Comparison of ENCODE assay signal across 23 cellular contexts in the genomic region with DNA sequence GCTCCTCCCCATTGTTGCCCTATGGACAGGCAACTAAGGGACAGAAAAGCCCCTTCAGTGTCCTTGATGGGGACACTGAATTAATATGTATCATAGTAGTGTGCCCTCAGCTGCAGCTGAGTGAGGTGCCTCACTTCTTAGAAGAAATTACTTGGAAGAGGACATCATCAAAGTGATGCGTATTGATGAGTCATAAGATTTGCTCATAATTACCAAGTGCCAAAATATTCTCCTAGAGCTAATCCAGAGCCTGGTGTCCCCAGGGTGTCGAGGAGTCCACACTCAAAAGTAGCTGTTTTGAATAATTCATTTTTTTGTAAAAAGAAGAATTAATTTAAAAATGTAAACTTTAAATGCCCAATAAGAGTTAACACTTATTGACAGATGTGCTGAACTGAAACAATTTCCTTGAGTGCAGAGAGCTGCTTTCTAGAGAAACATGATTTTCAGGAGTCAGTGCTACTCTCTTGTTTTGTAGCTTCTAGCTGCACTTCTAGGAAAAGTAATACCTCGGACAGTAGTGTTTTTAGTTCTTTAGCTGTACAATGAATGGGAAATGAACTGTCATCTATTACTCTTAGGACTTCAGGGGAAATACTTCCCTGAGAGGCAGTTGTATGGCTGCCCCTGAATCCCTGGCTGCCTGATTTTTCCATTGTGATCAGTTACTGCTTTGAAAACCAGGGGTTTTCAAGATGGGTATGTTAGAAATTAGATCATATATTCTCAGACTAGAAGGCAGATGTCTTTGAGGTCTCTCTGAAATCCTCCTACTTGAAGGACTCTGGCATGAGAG.
DNase-seq lines count a peak whose midpoint lies in the region; FAIRE-seq and TF ChIP-seq lines count a peak whose summit lies in the region.
"Had no signal": no experiment of that assay in that cellular context is flagged by ENCODE, and none has a peak within 500 bp of the region (broad histone marks: within the 10 kb centered on the region; RNA-seq: fewer than 3 reads in every experiment).

No MANE protein-coding gene starts in this region.

- no peaks in the 10 kb centered on the region for H3K9me3 ChIP-seq in breast epithelium
- no peaks in the 10 kb centered on the region for H3K9me3 ChIP-seq in mammary epithelial cell (replicated peaks; ENCODE audit: insufficient read depth, low read length)
- no peaks in the 10 kb centered on the region for H3K9me3 ChIP-seq in esophagus squamous epithelium
- H3K9me3 ChIP-seq in HAP-1: no peaks in the 10 kb centered on the region
- H3K9me3 ChIP-seq: neutrophil, tibial artery had no signal

- no peaks in the 10 kb centered on the region for H4K20me1 ChIP-seq in mammary epithelial cell (ENCODE audit: insufficient read depth, low read length)

- CTCF ChIA-PET in MCF 10A (lab: Yijun Ruan, JAX) (interaction anchor here (0.5 to 1.7 kb wide), 8 partner anchors 16 to 650 kb away, joined by 3 to 4 read pairs (median 3); partner anchors contain the start of gene SEMA6D), mammary epithelial cell (lab: Charles Lee; ENCODE audit: low non-redundant PET) (no interaction called here)

- no peak overlapping the region for H3K4me3 Mint-ChIP-seq in MCF 10A (ENCODE audit: unreplicated experiment)
- H3K4me3 Mint-ChIP-seq: activated CD4-positive, alpha-beta memory T cell treated with anti-CD3 and anti-CD28 coated beads for 36 hours; activated naive CD4-positive, alpha-beta T cell treated with anti-CD3 and anti-CD28 coated beads for 36 hours; brain; stimulated activated naive B cell treated with anti-CD40 and anti-IgM and Interleukin-4, amounts not matched to agents 10 μg/mL and 1 μg/mL and 100 μg/mL, for 72 hours; WTC11 had no signal

- H3K27me3 Mint-ChIP-seq in MCF 10A (ENCODE audit: insufficient read depth, unreplicated experiment): no peaks in the 10 kb centered on the region
- H3K27me3 Mint-ChIP-seq: activated CD4-positive, alpha-beta memory T cell treated with anti-CD3 and anti-CD28 coated beads for 36 hours; brain; stimulated activated naive B cell treated with anti-CD40 and anti-IgM and Interleukin-4, amounts not matched to agents 10 μg/mL and 1 μg/mL and 100 μg/mL, for 72 hours had no signal

- in situ Hi-C loops in mammary epithelial cell (cut with MboI; ENCODE audit: low sequenced_read_pairs in 2 of 2) (loop anchor here in 1 of 2 donors (25.0 kb wide), 1 partner anchor 446 kb away; no protein-coding TSS in a partner anchor), HAP-1 (cut with MboI; ENCODE audit: low sequenced_read_pairs) (no loop called here)

- H3K4me3 ChIP-seq in breast epithelium: no peak overlapping the region
- no peak overlapping the region for H3K4me3 ChIP-seq in mammary epithelial cell (replicated peaks in 1 of 3; ENCODE audit: insufficient read depth in 1 of 3, low read depth in 2 of 3, low read length in 3 of 3)
- H3K4me3 ChIP-seq in foreskin fibroblast (ENCODE audit: low read depth in 1 of 2, low read length in 2 of 2): no peak overlapping the region
- no peak overlapping the region for H3K4me3 ChIP-seq in esophagus squamous epithelium
- no peak overlapping the region for H3K4me3 ChIP-seq in HAP-1
- H3K4me3 ChIP-seq: dorsolateral prefrontal cortex, tibial artery had no signal

- WGBS in mammary epithelial cell (ENCODE audit: low coverage, missing lambda C conversion rate): 60% methylated on average over 3 of the region's 3 CpGs
- WGBS in esophagus squamous epithelium, 2 donors: 39 to 51% methylated on average over 3 of the region's 3 CpGs

- dilution Hi-C loops in mammary epithelial cell (cut with HindIII; ENCODE audit: low sequenced_read_pairs): no loop called here

- TF ChIP-seq CTCF in MCF 10A (IDR thresholded peaks at IDR 0.05; ENCODE audit: unreplicated experiment): no peak
- no peak for TF ChIP-seq CTCF in breast epithelium (IDR thresholded peaks at IDR 0.05)
- no peak for TF ChIP-seq CTCF in mammary epithelial cell (conservative IDR thresholded peaks at IDR 0.05 in 1 of 2, IDR thresholded peaks at IDR 0.05 in 1 of 2; ENCODE audit: extremely low read depth in 1 of 2, insufficient read depth in 1 of 2, low read depth in 1 of 2, low read length in 2 of 2)
- no peak for TF ChIP-seq CTCF in foreskin fibroblast (IDR thresholded peaks at IDR 0.05; ENCODE audit: low read depth, low read length)
- TF ChIP-seq CTCF in esophagus squamous epithelium (IDR thresholded peaks at IDR 0.05): no peak

- H3K4me1 ChIP-seq in breast epithelium: no peaks in the 10 kb centered on the region
- H3K4me1 ChIP-seq in mammary epithelial cell (ENCODE audit: insufficient read depth, low read length): peaks cover 21% of the 10 kb centered on the region
- H3K4me1 ChIP-seq in esophagus squamous epithelium: no peaks in the 10 kb centered on the region
- H3K4me1 ChIP-seq in HAP-1: no peaks in the 10 kb centered on the region

- no TSS peak for BruUV-seq in MCF 10A (replicated peaks; lab: Mats Ljungman, UMichigan)
- BruUV-seq in mammary epithelial cell (replicated peaks; lab: Mats Ljungman, UMichigan): no TSS peak

- TF ChIP-seq POLR2A in breast epithelium (IDR thresholded peaks at IDR 0.05) (no peak), esophagus squamous epithelium (IDR thresholded peaks at IDR 0.05) (no peak)

- H3K4me2 ChIP-seq in mammary epithelial cell (ENCODE audit: insufficient read depth, low read depth, low read length): no peak overlapping the region

- H3K9ac ChIP-seq in mammary epithelial cell (ENCODE audit: insufficient read depth, low read length): no peak overlapping the region

- H3K36me3 Mint-ChIP-seq in MCF 10A (ENCODE audit: insufficient read depth, unreplicated experiment): no peaks in the 10 kb centered on the region
- H3K36me3 Mint-ChIP-seq: activated CD4-positive, alpha-beta memory T cell treated with anti-CD3 and anti-CD28 coated beads for 36 hours; brain; stimulated activated naive B cell treated with anti-CD40 and anti-IgM and Interleukin-4, amounts not matched to agents 10 μg/mL and 1 μg/mL and 100 μg/mL, for 72 hours had no signal

- H3K27me3 ChIP-seq in breast epithelium: no peaks in the 10 kb centered on the region
- H3K27me3 ChIP-seq in mammary epithelial cell (ENCODE audit: insufficient read depth, low read length): no peaks in the 10 kb centered on the region
- H3K27me3 ChIP-seq in esophagus squamous epithelium: no peaks in the 10 kb centered on the region
- no peaks in the 10 kb centered on the region for H3K27me3 ChIP-seq in HAP-1 (ENCODE audit: low read depth)
- H3K27me3 ChIP-seq: dorsolateral prefrontal cortex, tibial artery had no signal

- H3K4me1 Mint-ChIP-seq in MCF 10A (ENCODE audit: insufficient read depth, unreplicated experiment): no peaks in the 10 kb centered on the region
- H3K4me1 Mint-ChIP-seq: stimulated activated naive B cell treated with anti-CD40 and anti-IgM and Interleukin-4, amounts not matched to agents 10 μg/mL and 1 μg/mL and 100 μg/mL, for 72 hours had no signal

- H2AFZ ChIP-seq in mammary epithelial cell (ENCODE audit: low read depth, low read length): no peak overlapping the region

- no peak overlapping the region for H3K27ac Mint-ChIP-seq in MCF 10A (ENCODE audit: low read depth, unreplicated experiment)
- H3K27ac Mint-ChIP-seq: activated CD4-positive, alpha-beta memory T cell treated with anti-CD3 and anti-CD28 coated beads for 36 hours; activated naive CD4-positive, alpha-beta T cell treated with anti-CD3 and anti-CD28 coated beads for 36 hours; stimulated activated naive B cell treated with anti-CD40 and anti-IgM and Interleukin-4, amounts not matched to agents 10 μg/mL and 1 μg/mL and 100 μg/mL, for 72 hours; WTC11 had no signal

- H3K27ac ChIP-seq in breast epithelium: no peak overlapping the region
- no peak overlapping the region for H3K27ac ChIP-seq in mammary epithelial cell (ENCODE audit: insufficient read depth, low read depth, low read length)
- H3K27ac ChIP-seq in esophagus squamous epithelium: no peak overlapping the region
- H3K27ac ChIP-seq: C4-2B, dorsolateral prefrontal cortex, neutrophil, tibial artery had no signal

- no peak for FAIRE-seq in urothelium cell line (lab: Jason Lieb, UNC)
- FAIRE-seq: HepG2 had no signal

- POLR2A ChIA-PET in MCF 10A (lab: Yijun Ruan, JAX): interaction anchor here (0.6 kb wide), 1 partner anchor 204 kb away, joined by 3 read pairs; no protein-coding TSS in a partner anchor

- DNase-seq in MCF 10A (ENCODE audit: unreplicated experiment) (peak; percentile 56), breast epithelium (ENCODE audit: low spot score in 2 of 2) (no peak), mammary epithelial cell (peak; percentile 40), foreskin fibroblast (peak; percentile 29 to 59), urothelium cell line (ENCODE audit: low spot score) (peak; percentile 10), NCI-H2029 (lab: John Stamatoyannopoulos, UW) (no peak), esophagus squamous epithelium (lab: John Stamatoyannopoulos, UW) (no peak), HAP-1 (ENCODE audit: low spot score in 2 of 2) (no peak)
- DNase-seq: 8988T; activated CD4-positive, alpha-beta memory T cell treated with anti-CD3 and anti-CD28 coated beads for 36 hours; activated naive CD4-positive, alpha-beta T cell treated with anti-CD3 and anti-CD28 coated beads for 36 hours; DMS 273 treated with DMSO at 0.1 percent for 48 hours; dorsolateral prefrontal cortex; NCI-H1694 treated with DMSO at 0.1 percent for 48 hours; SHP77 treated with DMSO at 0.1 percent for 48 hours; stimulated activated CD4-positive, alpha-beta T cell treated with anti-CD3 and anti-CD28 coated beads, Interleukin-15, amount 100 ng/mL, for 24 hours; stimulated activated naive B cell treated with anti-CD40 and anti-IgM and Interleukin-4, amounts not matched to agents 10 μg/mL and 1 μg/mL and 100 μg/mL, for 72 hours; tibial artery had no signal

- no peaks in the 10 kb centered on the region for H3K9me3 Mint-ChIP-seq in MCF 10A (ENCODE audit: unreplicated experiment)
- H3K9me3 Mint-ChIP-seq: activated CD4-positive, alpha-beta memory T cell treated with anti-CD3 and anti-CD28 coated beads for 36 hours; activated naive CD4-positive, alpha-beta T cell treated with anti-CD3 and anti-CD28 coated beads for 36 hours; stimulated activated naive B cell treated with anti-CD40 and anti-IgM and Interleukin-4, amounts not matched to agents 10 μg/mL and 1 μg/mL and 100 μg/mL, for 72 hours had no signal

- H3K36me3 ChIP-seq in breast epithelium (no peaks in the 10 kb centered on the region), mammary epithelial cell (ENCODE audit: insufficient read depth, low read length) (no peaks in the 10 kb centered on the region), esophagus squamous epithelium (no peaks in the 10 kb centered on the region), HAP-1 (replicated peaks) (no peaks in the 10 kb centered on the region)
- H3K36me3 ChIP-seq: neutrophil, tibial artery had no signal

- intact Hi-C loops in MCF 10A (cut with micrococcal nuclease) (no loop called here), breast epithelium (cut with DNase I; ENCODE audit: low total_unique reads) (no loop called here), mammary epithelial cell (cut with micrococcal nuclease) (no loop called here), esophagus squamous epithelium (cut with DNase I) (no loop called here)

- H3K79me2 ChIP-seq in mammary epithelial cell (ENCODE audit: insufficient read depth, low read length): no peaks in the 10 kb centered on the region

Comparison
In these comparisons a context has a peak if more than half of its experiments do, and no peak if none do; other contexts are left out.
1. DNase-seq: peak in MCF 10A (single experiment), mammary epithelial cell (single experiment), foreskin fibroblast (2 of 2) and urothelium cell line (single experiment); none in breast epithelium (0 of 2), NCI-H2029 (single experiment), esophagus squamous epithelium (single experiment) and HAP-1 (0 of 2).